Comparison of ENCODE assay signal across 8 cellular contexts in genomic region chr9:96654450-96655197, GRCh38. TPM values are rescaled to one million over a fixed set of nuclear protein-coding genes. Genes with fewer than 3 reads are reported as not detected.
DNase-seq lines count a peak whose midpoint lies in the region; ATAC-seq, FAIRE-seq and TF ChIP-seq lines count a peak whose summit lies in the region.

No MANE protein-coding gene starts in this region.

- H3K4me1 ChIP-seq in HepG2 (ENCODE audit: insufficient read depth, low read length): peaks cover 32% of the 10 kb centered on the region

- no peak for TF ChIP-seq EP300 in HepG2 (IDR thresholded peaks at IDR 0.05; ENCODE audit: low read depth in 2 of 2, low read length in 2 of 2)
- TF ChIP-seq EP300 in HepG2 (CRISPR knock-in tag; IDR thresholded peaks at IDR 0.05; ENCODE audit: borderline replicate concordance): no peak

- peak overlapping the region; percentile 84 for H3K9ac ChIP-seq in HepG2 (ENCODE audit: insufficient read depth, low read depth, low read length)

- peaks cover 3% of the 10 kb centered on the region for H3K79me2 ChIP-seq in HepG2 (ENCODE audit: insufficient read depth, low read length)

- no peaks in the 10 kb centered on the region for H3K9me3 ChIP-seq in HepG2 (ENCODE audit: low read length)

- in situ Hi-C loops in HepG2 (cut with HindIII; ENCODE audit: extremely low pct_ligation_motif_present, low pct_unique_long_range_greater_than_20kb): loop anchor here (10.0 to 25.0 kb wide), 2 partner anchors 210 to 317 kb away; no protein-coding TSS in a partner anchor

- TF ChIP-seq CTCF in HepG2 (CRISPR knock-in tag; IDR thresholded peaks at IDR 0.05): peak; percentile 40

- DNase-seq in DMS79 treated with DMSO at 0.1 percent for 48 hours (lab: John Stamatoyannopoulos, UW) (peak; percentile 19), DMS79 (lab: John Stamatoyannopoulos, UW) (no peak), NCI-H460 (ENCODE audit: extremely low read depth, low read depth) (peak; percentile 34), dermis blood vessel endothelial cell (peak; percentile 93), HepG2 (ENCODE audit: low spot score) (peak; percentile 41)
- peak; percentile 27 to 29 for DNase-seq in activated CD4-positive, alpha-beta T cell treated with anti-CD3 and anti-CD28 coated beads, Interleukin-2, amount 50 U/mL, for 24 hours (ENCODE audit: low read depth in 1 of 2, low spot score in 1 of 2)
- DNase-seq in stimulated activated CD4-positive, alpha-beta T cell treated with anti-CD3 and anti-CD28 coated beads, Interleukin-2, amount 100 ng/mL, for 24 hours: peak; percentile 58 to 66

- H3K4me2 ChIP-seq in HepG2 (ENCODE audit: low read depth, low read length): peak overlapping the region; percentile 78

- CTCF ChIA-PET in HepG2 (lab: Yijun Ruan, JAX; ENCODE audit: low intra/inter-chr PET ratio, low total read pairs): interaction anchor here (1.0 kb wide), 1 partner anchor 12 kb away, joined by 3 read pairs; no protein-coding TSS in a partner anchor

- peak overlapping the region; percentile 86 for H3K27ac ChIP-seq in HepG2 (ENCODE audit: extremely low read length, insufficient read depth, low read length)

- POLR2A ChIA-PET in HepG2 (lab: Yijun Ruan, JAX): interaction anchor here (0.8 to 2.5 kb wide), 5 partner anchors 36 to 235 kb away, joined by 3 to 6 read pairs (median 5); partner anchors contain the start of gene HABP4

- H3K4me3 ChIP-seq in HepG2 (replicated peaks in 1 of 3; ENCODE audit: insufficient read depth in 1 of 3, low read depth in 2 of 3, low read length in 3 of 3): peak overlapping the region; percentile 81 to 86 (median 81)

- H3K27me3 ChIP-seq in HepG2 (ENCODE audit: control insufficient read depth in 1 of 2, insufficient read depth in 2 of 2, low read length in 2 of 2): no peaks in the 10 kb centered on the region; a peak in 1 of 5 replicates

- 2% methylated on average over 12 of the region's 74 CpGs for WGBS in HepG2 (ENCODE audit: low lambda C conversion rate)

- peaks cover 0 to 19% of the 10 kb centered on the region in 2 experiments; a peak in 2 of 5 replicates for H3K36me3 ChIP-seq in HepG2 (replicated peaks in 1 of 2; ENCODE audit: control insufficient read depth in 1 of 2, insufficient read depth in 2 of 2, low read length in 2 of 2)

- no peak for FAIRE-seq in HepG2 (lab: Jason Lieb, UNC)

- TF ChIP-seq RAD21 in HepG2 (CRISPR knock-in tag; IDR thresholded peaks at IDR 0.05): no peak

- H2AFZ ChIP-seq in HepG2 (ENCODE audit: low read length): no peak overlapping the region

- TF ChIP-seq POLR2A in HepG2 (IDR thresholded peaks at IDR 0.05; ENCODE audit: insufficient read depth in 1 of 2, low read depth in 2 of 2, low read length in 2 of 2): peak in 1 of 2 experiments; percentile 28; a peak in 1 of 4 replicates

- intact Hi-C loops in HepG2 (cut with micrococcal nuclease; ENCODE audit: unreplicated experiment): loop anchor here (5.0 to 10.0 kb wide), 3 partner anchors 37 to 162 kb away; partner anchors contain the start of gene CDC14B

- no TSS peak for BruUV-seq in HepG2 (replicated peaks; lab: Mats Ljungman, UMichigan)

- ATAC-seq in HG03103 (IDR thresholded peaks at IDR 0.05; ENCODE audit: low read depth, unreplicated experiment) (peak; percentile 51), HepG2 (peak; percentile 73)

- no peaks in the 10 kb centered on the region for H4K20me1 ChIP-seq in HepG2 (ENCODE audit: insufficient read depth, low read length)

TF ChIP-seq in HepG2, 621 proteins besides CTCF, POLR2A, EP300 and RAD21 (continues in another document):
- TF ChIP-seq ZBTB33 (CRISPR knock-in tag; IDR thresholded peaks at IDR 0.05) (no peak), ZFP36L1 (CRISPR knock-in tag; IDR thresholded peaks at IDR 0.05) (no peak), NKX3-1 (CRISPR knock-in tag; IDR thresholded peaks at IDR 0.05) (no peak), SOX6 (IDR thresholded peaks at IDR 0.05) (no peak), SOX6 (CRISPR knock-in tag; IDR thresholded peaks at IDR 0.05) (0 out of 2 replicates have a peak, but pooled peaks have one; percentile 18), ZFP36 (IDR thresholded peaks at IDR 0.05; ENCODE audit: borderline replicate concordance, low read depth, low read length, partially characterized antibody) (no peak), CHD2 (IDR thresholded peaks at IDR 0.05; ENCODE audit: low read depth, low read length) (no peak), PLRG1 (conservative IDR thresholded peaks at IDR 0.05) (no peak)
- TF ChIP-seq, protein P1, sequence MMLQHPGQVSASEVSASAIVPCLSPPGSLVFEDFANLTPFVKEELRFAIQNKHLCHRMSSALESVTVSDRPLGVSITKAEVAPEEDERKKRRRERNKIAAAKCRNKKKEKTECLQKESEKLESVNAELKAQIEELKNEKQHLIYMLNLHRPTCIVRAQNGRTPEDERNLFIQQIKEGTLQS (CRISPR knock-in tag; IDR thresholded peaks at IDR 0.05): no peak

RNA-seq across cellular contexts. Expression of gene PRXL2C, which starts 0.5 kb away (rescaled TPM):
- 20.0 and 21.6 TPM in 2 replicates for total RNA-seq in NCI-H460 (2014; rRNA removed; shearing (Covaris generic))
- 10.0 and 17.7 TPM in 2 replicates for polyA plus RNA-seq in NCI-H460 (2014; cell fraction: nucleus; rRNA removed)
- total RNA-seq in dermis blood vessel endothelial cell (18.0 and 22.5 TPM in 2 replicates), HepG2 (2016; rRNA removed; fragmentation: Illumina TruSeq; extraction: Trizol) (11.7 and 13.2 TPM in 2 replicates)
- 15.9 and 16.8 TPM in 2 replicates for total RNA-seq in HepG2 (2016; cell fraction: cytosol; rRNA removed; fragmentation: Illumina TruSeq; extraction: Trizol; ENCODE audit: low read depth)
- total RNA-seq in HepG2 (2016; cell fraction: insoluble cytoplasmic fraction; rRNA removed; fragmentation: Illumina TruSeq; extraction: Trizol): 10.6 and 12.1 TPM in 2 replicates
- 24.0 and 25.3 TPM in 2 replicates for total RNA-seq in HepG2 (2016; cell fraction: membrane; rRNA removed; fragmentation: Illumina TruSeq; extraction: Trizol)
- total RNA-seq in HepG2 (2016; cell fraction: nucleus; rRNA removed; fragmentation: Illumina TruSeq; extraction: Trizol): 6.0 and 7.6 TPM in 2 replicates
- polyA plus RNA-seq in HepG2 (2011; rRNA removed): 8.6 and 11.0 TPM in 2 replicates
- 5.9 and 7.2 TPM in 2 replicates for polyA plus RNA-seq in HepG2 (2011; cell fraction: cytosol; rRNA removed)
- polyA plus RNA-seq in HepG2 (2011; cell fraction: nucleus; rRNA removed): 2.4 TPM in 2 replicates
- polyA plus RNA-seq in HepG2 (2012): 8.8 TPM in 2 replicates
- 20.7 and 22.7 TPM in 2 replicates for polyA plus RNA-seq in HepG2 (2016; cell fraction: cytosol; fragmentation: Illumina TruSeq; extraction: Trizol; ENCODE audit: low read depth)
- 11.9 and 12.8 TPM in 2 replicates for polyA plus RNA-seq in HepG2 (2016; cell fraction: insoluble cytoplasmic fraction; fragmentation: Illumina TruSeq; extraction: Trizol; ENCODE audit: low read depth)
- polyA plus RNA-seq in HepG2 (2016; cell fraction: membrane; fragmentation: Illumina TruSeq; extraction: Trizol; ENCODE audit: low read depth): 23.2 and 23.8 TPM in 2 replicates
- 9.7 and 12.0 TPM in 2 replicates for polyA plus RNA-seq in HepG2 (2016; cell fraction: nucleus; fragmentation: Illumina TruSeq; extraction: Trizol; ENCODE audit: insufficient read depth, low read depth)
- 4.7 and 8.0 TPM in 2 replicates for polyA minus RNA-seq in HepG2 (2011; rRNA and poly(A)+ RNA removed; ENCODE audit: low replicate concordance)
- polyA minus RNA-seq in HepG2 (2011; cell fraction: cytosol; rRNA and poly(A)+ RNA removed): 6.9 and 8.5 TPM in 2 replicates
- 3.1 and 3.7 TPM in 2 replicates for polyA minus RNA-seq in HepG2 (2011; cell fraction: nucleus; rRNA and poly(A)+ RNA removed)

RNA-seq across cellular contexts. Expression of gene CDC14B, which starts 35.0 kb away (rescaled TPM):
- 16.0 and 17.2 TPM in 2 replicates for total RNA-seq in NCI-H460 (2014; rRNA removed; shearing (Covaris generic))
- polyA plus RNA-seq in NCI-H460 (2014; cell fraction: nucleus; rRNA removed): 9.1 and 10.8 TPM in 2 replicates
- 7.0 and 9.5 TPM in 2 replicates for total RNA-seq in dermis blood vessel endothelial cell
- total RNA-seq in HepG2 (2016; rRNA removed; fragmentation: Illumina TruSeq; extraction: Trizol): 33.3 and 37.7 TPM in 2 replicates
- total RNA-seq in HepG2 (2016; cell fraction: cytosol; rRNA removed; fragmentation: Illumina TruSeq; extraction: Trizol; ENCODE audit: low read depth): 115 and 135 TPM in 2 replicates
- total RNA-seq in HepG2 (2016; cell fraction: insoluble cytoplasmic fraction; rRNA removed; fragmentation: Illumina TruSeq; extraction: Trizol): 32.0 TPM in 2 replicates
- 92.9 and 108 TPM in 2 replicates for total RNA-seq in HepG2 (2016; cell fraction: membrane; rRNA removed; fragmentation: Illumina TruSeq; extraction: Trizol)
- total RNA-seq in HepG2 (2016; cell fraction: nucleus; rRNA removed; fragmentation: Illumina TruSeq; extraction: Trizol): 28.9 and 39.6 TPM in 2 replicates
- polyA plus RNA-seq in HepG2 (2011; rRNA removed): 18.2 and 25.8 TPM in 2 replicates
- polyA plus RNA-seq in HepG2 (2011; cell fraction: cytosol; rRNA removed): 17.4 and 18.7 TPM in 2 replicates
- 25.0 and 28.4 TPM in 2 replicates for polyA plus RNA-seq in HepG2 (2011; cell fraction: nucleus; rRNA removed)
- 29.7 and 39.7 TPM in 2 replicates for polyA plus RNA-seq in HepG2 (2012)
- polyA plus RNA-seq in HepG2 (2016; cell fraction: cytosol; fragmentation: Illumina TruSeq; extraction: Trizol; ENCODE audit: low read depth): 4.4 and 5.1 TPM in 2 replicates
- 24.1 and 26.7 TPM in 2 replicates for polyA plus RNA-seq in HepG2 (2016; cell fraction: insoluble cytoplasmic fraction; fragmentation: Illumina TruSeq; extraction: Trizol; ENCODE audit: low read depth)
- 12.9 and 13.7 TPM in 2 replicates for polyA plus RNA-seq in HepG2 (2016; cell fraction: membrane; fragmentation: Illumina TruSeq; extraction: Trizol; ENCODE audit: low read depth)
- polyA plus RNA-seq in HepG2 (2016; cell fraction: nucleus; fragmentation: Illumina TruSeq; extraction: Trizol; ENCODE audit: insufficient read depth, low read depth): 32.8 and 35.5 TPM in 2 replicates
- polyA minus RNA-seq in HepG2 (2011; rRNA and poly(A)+ RNA removed; ENCODE audit: low replicate concordance): 15.3 and 46.1 TPM in 2 replicates
- 36.8 and 41.4 TPM in 2 replicates for polyA minus RNA-seq in HepG2 (2011; cell fraction: cytosol; rRNA and poly(A)+ RNA removed)
- polyA minus RNA-seq in HepG2 (2011; cell fraction: nucleus; rRNA and poly(A)+ RNA removed): 47.4 and 54.7 TPM in 2 replicates
